8 cellular contexts compared by ENCODE assay signal in the genomic region with DNA sequence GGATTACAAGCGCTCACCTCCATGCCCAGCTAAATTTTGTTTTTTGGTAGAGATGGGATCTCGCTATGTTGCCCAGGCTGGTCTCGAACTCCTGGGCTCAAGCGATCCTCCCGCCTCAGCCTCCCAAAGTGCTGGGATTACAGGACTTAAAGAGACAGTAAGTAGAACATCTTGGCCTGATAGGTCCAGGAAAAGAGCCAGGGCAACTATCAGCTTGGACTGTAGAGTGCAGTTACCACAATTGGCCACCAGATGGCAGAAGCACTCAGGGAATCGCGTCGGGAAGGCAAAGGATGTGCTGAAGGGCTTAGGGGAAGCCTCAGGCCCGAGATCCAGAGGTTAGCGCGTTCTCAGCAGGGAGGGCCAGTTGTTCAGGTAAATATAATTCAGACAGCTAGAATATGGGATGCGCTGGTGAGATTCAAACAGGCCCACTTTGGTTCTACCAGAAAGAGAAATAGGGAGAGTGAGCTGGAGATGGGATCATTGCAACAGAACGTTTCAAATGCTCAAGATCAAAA. TPM values are rescaled to one million over a fixed set of nuclear protein-coding genes. Genes with fewer than 3 reads are reported as not detected.
A peak's percentile ranks its signal among the peaks of the same experiment; 100 is the strongest.
DNase-seq lines count a peak whose midpoint lies in the region; ATAC-seq and TF ChIP-seq lines count a peak whose summit lies in the region.

No MANE protein-coding gene starts in this region.

- CTCF ChIA-PET in GM10248 (lab: Yijun Ruan, JAX), result interaction anchor here (0.6 to 6.4 kb wide), 80 partner anchors 9 to 1043 kb away, joined by 3 to 193 read pairs (median 4); no protein-coding TSS in a partner anchor

- peak; percentile 79 for DNase-seq in GM10248 (ENCODE audit: extremely low spot score)
- DNase-seq in HCEC 1CT, result peak; percentile 60
- DNase-seq in NB4 (ENCODE audit: low read depth), result peak; percentile 57
- DNase-seq in T-helper 2 cell, result peak; percentile 15 to 50 (median 32)
- peak in 1 of 2 donors; percentile 80 for DNase-seq in ascending aorta (ENCODE audit: low spot score in 2 of 2)
- DNase-seq in hepatic stellate cell (ENCODE audit: low spot score), result peak; percentile 73
- peak; percentile 35 for DNase-seq in skeletal muscle cell (ENCODE audit: low read depth)

- no peaks in the 10 kb centered on the region for H3K4me1 ChIP-seq in ascending aorta

- no peaks in the 10 kb centered on the region for H3K36me3 ChIP-seq in ascending aorta

- POLR2A ChIA-PET in GM10248 (lab: Yijun Ruan, JAX), result interaction anchor here (0.6 kb wide), 1 partner anchor 22 kb away, joined by 4 read pairs; no protein-coding TSS in a partner anchor

- no peaks in the 10 kb centered on the region for H3K9me3 ChIP-seq in ascending aorta

- no peaks in the 10 kb centered on the region for H3K27me3 ChIP-seq in ascending aorta

- TF ChIP-seq POLR2A in NB4 (IDR thresholded peaks at IDR 0.05; ENCODE audit: extremely low read depth, insufficient read length) (no peak), GM18505 (IDR thresholded peaks at IDR 0.05; ENCODE audit: borderline replicate concordance, extremely low read depth, insufficient read depth, insufficient read length) (no peak)

- intact Hi-C loops in ascending aorta (cut with DNase I), result loop anchor here (1.0 kb wide), 1 partner anchor 232 kb away; no protein-coding TSS in a partner anchor

- no peak for ATAC-seq in GM18505 (IDR thresholded peaks at IDR 0.05; ENCODE audit: unreplicated experiment)

- TF ChIP-seq CTCF in GM10248 (IDR thresholded peaks at IDR 0.05; ENCODE audit: control extremely low read depth, extremely low read depth, low read depth, missing control alignments) (peak; percentile 95), NB4 (IDR thresholded peaks at IDR 0.05; ENCODE audit: low read depth, low read length) (peak; percentile 70), ascending aorta (IDR thresholded peaks at IDR 0.05) (peak; percentile 83 to 95 (median 94))

- no peak overlapping the region for H3K27ac ChIP-seq in ascending aorta

- H3K4me3 ChIP-seq in NB4 (ENCODE audit: low read depth, low read length) (no peak overlapping the region), ascending aorta (no peak overlapping the region), skeletal muscle cell (ENCODE audit: low read depth, low read length) (no peak overlapping the region)

RNA-seq across cellular contexts. Expression of a gene that starts 21.5 kb away (rescaled TPM):
- not detected for total RNA-seq in ascending aorta
